ENCODE assay signal across 2 cellular contexts in the genomic region with DNA sequence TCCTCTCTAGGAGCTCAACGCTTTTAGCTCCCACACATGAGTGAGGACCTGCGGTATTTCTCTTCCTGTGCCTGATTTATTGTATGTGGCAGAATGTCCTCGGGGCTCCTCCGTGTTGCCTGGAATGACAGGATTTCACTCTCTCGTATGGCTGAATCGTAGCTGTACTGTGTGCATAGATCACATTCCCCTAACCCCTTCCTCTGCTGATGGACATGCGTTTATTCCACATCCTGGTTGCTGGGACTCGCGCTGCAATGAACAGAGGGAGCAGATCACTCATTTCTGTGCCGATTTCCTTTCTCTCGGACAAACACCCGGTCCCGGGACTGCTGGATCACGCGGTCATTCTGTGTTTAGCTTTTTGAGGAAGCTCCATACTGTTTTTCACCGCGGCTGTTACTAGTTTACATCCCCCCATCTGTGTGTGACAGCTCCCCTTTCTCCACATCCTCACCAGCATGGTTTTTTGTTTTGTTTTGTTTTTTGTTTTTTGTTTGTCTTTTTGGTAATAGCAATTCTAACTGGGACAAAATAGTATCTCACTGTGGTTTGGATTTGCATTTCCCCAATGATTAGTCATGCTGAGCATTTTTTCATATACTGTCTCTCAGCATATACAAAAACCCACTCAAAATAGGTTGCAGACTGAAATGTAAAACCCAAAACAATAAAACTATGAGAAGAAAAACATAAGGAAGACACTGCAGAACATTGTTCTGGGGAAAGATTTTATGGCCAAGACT.
TF ChIP-seq lines count a peak whose summit lies in the region.

No MANE protein-coding gene starts in this region.

TF ChIP-seq in IMR-90, 13 proteins besides CTCF, POLR2A, EP300 and RAD21 (continued from another document):
- TF ChIP-seq, protein P1, sequence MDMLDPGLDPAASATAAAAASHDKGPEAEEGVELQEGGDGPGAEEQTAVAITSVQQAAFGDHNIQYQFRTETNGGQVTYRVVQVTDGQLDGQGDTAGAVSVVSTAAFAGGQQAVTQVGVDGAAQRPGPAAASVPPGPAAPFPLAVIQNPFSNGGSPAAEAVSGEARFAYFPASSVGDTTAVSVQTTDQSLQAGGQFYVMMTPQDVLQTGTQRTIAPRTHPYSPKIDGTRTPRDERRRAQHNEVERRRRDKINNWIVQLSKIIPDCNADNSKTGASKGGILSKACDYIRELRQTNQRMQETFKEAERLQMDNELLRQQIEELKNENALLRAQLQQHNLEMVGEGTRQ (IDR thresholded peaks at IDR 0.05; ENCODE audit: low read depth, low read length) = no peak
- TF ChIP-seq RCOR1 (IDR thresholded peaks at IDR 0.05; ENCODE audit: insufficient replicate concordance, low read length) = no peak
- no peak for TF ChIP-seq NFE2L2 (IDR thresholded peaks at IDR 0.05; ENCODE audit: low read depth, low read length)
- no peak for TF ChIP-seq CHD1 (IDR thresholded peaks at IDR 0.05; ENCODE audit: low read depth, low read length)
- TF ChIP-seq CEBPB (IDR thresholded peaks at IDR 0.05; ENCODE audit: low read depth, low read length) = no peak
- no peak for TF ChIP-seq MXI1 (IDR thresholded peaks at IDR 0.05; ENCODE audit: borderline replicate concordance, low read depth, low read length)
- TF ChIP-seq MAZ (IDR thresholded peaks at IDR 0.05; ENCODE audit: borderline replicate concordance, low read depth, low read length) = no peak
- no peak for TF ChIP-seq BHLHE40 (IDR thresholded peaks at IDR 0.05; ENCODE audit: low read depth, low read length)
- TF ChIP-seq, protein P2, sequence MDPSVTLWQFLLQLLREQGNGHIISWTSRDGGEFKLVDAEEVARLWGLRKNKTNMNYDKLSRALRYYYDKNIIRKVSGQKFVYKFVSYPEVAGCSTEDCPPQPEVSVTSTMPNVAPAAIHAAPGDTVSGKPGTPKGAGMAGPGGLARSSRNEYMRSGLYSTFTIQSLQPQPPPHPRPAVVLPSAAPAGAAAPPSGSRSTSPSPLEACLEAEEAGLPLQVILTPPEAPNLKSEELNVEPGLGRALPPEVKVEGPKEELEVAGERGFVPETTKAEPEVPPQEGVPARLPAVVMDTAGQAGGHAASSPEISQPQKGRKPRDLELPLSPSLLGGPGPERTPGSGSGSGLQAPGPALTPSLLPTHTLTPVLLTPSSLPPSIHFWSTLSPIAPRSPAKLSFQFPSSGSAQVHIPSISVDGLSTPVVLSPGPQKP (IDR thresholded peaks at IDR 0.05; ENCODE audit: borderline replicate concordance, low read depth, low read length) = no peak
- no peak for TF ChIP-seq RFX5 (IDR thresholded peaks at IDR 0.05; ENCODE audit: low read depth, low read length)

TF ChIP-seq in HepG2, 621 proteins besides CTCF, POLR2A, EP300 and RAD21 (continued from another document):
- no peak for TF ChIP-seq ZNF891 (CRISPR knock-in tag; IDR thresholded peaks at IDR 0.05)
- TF ChIP-seq MEIS1 (CRISPR knock-in tag; IDR thresholded peaks at IDR 0.05; ENCODE audit: borderline replicate concordance) = no peak
- TF ChIP-seq RORA (CRISPR knock-in tag; IDR thresholded peaks at IDR 0.05) = no peak
- no peak for TF ChIP-seq ZBTB3 (CRISPR knock-in tag; IDR thresholded peaks at IDR 0.05; ENCODE audit: borderline replicate concordance, low read depth)
- TF ChIP-seq ZNF616 (CRISPR knock-in tag; IDR thresholded peaks at IDR 0.05; ENCODE audit: low read depth) = no peak
- no peak for TF ChIP-seq MBD4 (IDR thresholded peaks at IDR 0.05; ENCODE audit: borderline replicate concordance, low read length)
- no peak for TF ChIP-seq CBX2 (IDR thresholded peaks at IDR 0.05; ENCODE audit: low read depth, low read length)
- TF ChIP-seq CBX2 (CRISPR knock-in tag; IDR thresholded peaks at IDR 0.05; ENCODE audit: low read depth) = no peak
- no peak for TF ChIP-seq SUZ12 (IDR thresholded peaks at IDR 0.05; ENCODE audit: low read depth, low read length)
- TF ChIP-seq MYNN (CRISPR knock-in tag; IDR thresholded peaks at IDR 0.05; ENCODE audit: low read depth) = no peak
- no peak for TF ChIP-seq BCL6 (CRISPR knock-in tag; IDR thresholded peaks at IDR 0.05)
- TF ChIP-seq IKZF1 (IDR thresholded peaks at IDR 0.05) = no peak
- TF ChIP-seq, protein P3, sequence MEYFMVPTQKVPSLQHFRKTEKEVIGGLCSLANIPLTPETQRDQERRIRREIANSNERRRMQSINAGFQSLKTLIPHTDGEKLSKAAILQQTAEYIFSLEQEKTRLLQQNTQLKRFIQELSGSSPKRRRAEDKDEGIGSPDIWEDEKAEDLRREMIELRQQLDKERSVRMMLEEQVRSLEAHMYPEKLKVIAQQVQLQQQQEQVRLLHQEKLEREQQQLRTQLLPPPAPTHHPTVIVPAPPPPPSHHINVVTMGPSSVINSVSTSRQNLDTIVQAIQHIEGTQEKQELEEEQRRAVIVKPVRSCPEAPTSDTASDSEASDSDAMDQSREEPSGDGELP (IDR thresholded peaks at IDR 0.05; ENCODE audit: borderline replicate concordance, low read depth) = no peak
- TF ChIP-seq SPEN (CRISPR knock-in tag; IDR thresholded peaks at IDR 0.05; ENCODE audit: low read depth) = no peak
- TF ChIP-seq STAT5B (CRISPR knock-in tag; IDR thresholded peaks at IDR 0.05) = no peak
- TF ChIP-seq SP5 (CRISPR knock-in tag; IDR thresholded peaks at IDR 0.05; ENCODE audit: borderline replicate concordance, low read depth) = no peak
